ENCODE assay signal across 20 cellular contexts in the genomic region with DNA sequence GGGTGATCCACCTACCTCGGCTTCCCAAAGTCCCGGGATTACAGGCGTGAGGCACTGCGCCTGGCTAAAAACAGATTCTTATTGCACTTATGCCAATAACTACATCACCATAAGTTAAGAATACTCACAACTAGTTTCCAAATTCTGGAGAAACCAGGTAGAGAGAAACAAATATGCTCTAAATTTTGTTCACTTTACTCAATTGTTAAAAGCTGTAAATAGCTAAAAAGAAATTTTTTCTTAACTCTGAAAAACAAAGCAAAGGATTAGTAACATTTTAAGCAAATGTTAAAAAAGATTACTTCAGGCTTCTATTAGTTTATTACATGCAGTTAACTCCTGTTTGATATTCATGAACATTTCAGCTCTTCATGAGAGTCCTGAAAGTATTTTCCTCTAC.
"Had no signal": no experiment of that assay in that cellular context is flagged by ENCODE, and none has a peak within 500 bp of the region (broad histone marks: within the 10 kb centered on the region; RNA-seq: fewer than 3 reads in every experiment).

No MANE protein-coding gene starts in this region.

- DNase-seq: KG1, MG63, NCI-H1092 treated with DMSO at 0.1 percent for 48 hours, NCI-H1436, NCI-H187, NCI-H2029, NCI-H2081 treated with DMSO at 0.1 percent for 48 hours, NCI-H2171, NCI-H226, NCI-H446, NCI-H510A, NCI-H524 treated with DMSO at 0.1 percent for 48 hours, NCI-H69, NCI-H774, PC-9, Peyer's patch, SHP77 treated with DMSO at 0.1 percent for 48 hours, SJCRH30 had no signal

- H3K27me3 ChIP-seq: MG63, Peyer's patch, SJCRH30 had no signal

- H3K4me1 ChIP-seq: Peyer's patch, SJCRH30 had no signal

- H3K9me3 ChIP-seq: MG63, Peyer's patch had no signal

- H3K36me3 ChIP-seq: MG63, Peyer's patch, SJCRH30 had no signal

- H3K4me3 ChIP-seq: MG63, PC-9, Peyer's patch, SJCRH30, SK-N-MC had no signal

- H3K4me2 ChIP-seq: PC-9 had no signal

- H3K27ac ChIP-seq: PC-9, Peyer's patch, RWPE1, SJCRH30, SK-N-MC had no signal
